ENCODE assay signal across 18 cellular contexts in genomic region chr16:53958481-53958880, GRCh38.
DNase-seq lines count a peak whose midpoint lies in the region; ATAC-seq and TF ChIP-seq lines count a peak whose summit lies in the region.
"Had no signal": no experiment of that assay in that cellular context is flagged by ENCODE, and none has a peak within 500 bp of the region (broad histone marks: within the 10 kb centered on the region; RNA-seq: fewer than 3 reads in every experiment).

No MANE protein-coding gene starts in this region.

- H3K4me3 ChIP-seq in heart right ventricle = no peak overlapping the region
- H3K4me3 ChIP-seq: PC-9 had no signal

- peaks cover 0 to 30% (median 5%) of the 10 kb centered on the region in 9 donors for H3K4me1 ChIP-seq in heart right ventricle

- H3K36me3 Mint-ChIP-seq in chondrocyte (ENCODE audit: low read depth) = peaks cover 2% of the 10 kb centered on the region

- H3K4me1 Mint-ChIP-seq in chondrocyte (ENCODE audit: low read depth) = peaks cover under 1% of the 10 kb centered on the region
- H3K4me1 Mint-ChIP-seq: B cell had no signal

- peak overlapping the region; percentile 6 for H3K27ac ChIP-seq in caudate nucleus (ENCODE audit: low read depth, low read length)
- peak overlapping the region in 8 of 10 donors; percentile 5 to 57 (median 48) for H3K27ac ChIP-seq in heart right ventricle
- H3K27ac ChIP-seq: PC-9 had no signal

- no peak for TF ChIP-seq CTCF in heart right ventricle (IDR thresholded peaks at IDR 0.05)
- no peak for TF ChIP-seq CTCF in chondrocyte (IDR thresholded peaks at IDR 0.05)

- no peak overlapping the region for H3K4me3 Mint-ChIP-seq in chondrocyte (ENCODE audit: unreplicated experiment)
- H3K4me3 Mint-ChIP-seq: B cell; CD4-positive, CD25-positive, alpha-beta regulatory T cell had no signal

- no peak overlapping the region for H3K27ac Mint-ChIP-seq in chondrocyte (ENCODE audit: unreplicated experiment)
- H3K27ac Mint-ChIP-seq: B cell; CD4-positive, CD25-positive, alpha-beta regulatory T cell had no signal

- 59 to 68% methylated on average over 5 of the region's 5 CpGs for WGBS in heart right ventricle, 2 donors

- intact Hi-C loops in heart right ventricle (cut with DNase I) = loop anchor here in 2 of 10 donors (10.0 kb wide), 2 partner anchors 326 to 856 kb away; partner anchors contain the start of gene IRX3 (in 1 of the 2)

- in situ Hi-C loops in G401 (cut with HindIII; ENCODE audit: low sequenced_read_pairs) = no loop called here

- TF ChIP-seq POLR2A in erythroblast (IDR thresholded peaks at IDR 0.05; ENCODE audit: low read length) = no peak

- no peaks in the 10 kb centered on the region for H3K27me3 ChIP-seq in heart right ventricle

- no peaks in the 10 kb centered on the region for H3K9me3 Mint-ChIP-seq in chondrocyte (ENCODE audit: low read depth)
- H3K9me3 Mint-ChIP-seq: CD4-positive, CD25-positive, alpha-beta regulatory T cell had no signal

- H3K27me3 Mint-ChIP-seq in chondrocyte (ENCODE audit: low read depth) = no peaks in the 10 kb centered on the region
- H3K27me3 Mint-ChIP-seq: B cell; CD4-positive, CD25-positive, alpha-beta regulatory T cell had no signal

- H3K36me3 ChIP-seq in heart right ventricle = peaks cover 0 to 6% (median 0%) of the 10 kb centered on the region in 9 donors

- no peaks in the 10 kb centered on the region for H3K9me3 ChIP-seq in heart right ventricle

- ATAC-seq in heart right ventricle (peak in 7 of 8 donors; percentile 42 to 65 (median 56)), HG02884 (IDR thresholded peaks at IDR 0.05; ENCODE audit: unreplicated experiment) (no peak)

- DNase-seq in G401 (ENCODE audit: low spot score) = peak; percentile 51
- DNase-seq in caudate nucleus (lab: John Stamatoyannopoulos, UW) = peak in 10 of 61 donors; percentile 2 to 43 (median 11)
- no peak for DNase-seq in heart right ventricle
- peak; percentile 26 for DNase-seq in pons (ENCODE audit: low spot score)
- DNase-seq in chondrocyte (ENCODE audit: low spot score) = no peak
- DNase-seq in erythroblast (lab: John Stamatoyannopoulos, UW) = no peak
- DNase-seq: ACHN; Calu3; CD4-positive, CD25-positive, alpha-beta regulatory T cell; DMS53; H7; NCI-H1048; NCI-H146; NCI-H2081; NCI-H82; PC-9 had no signal

Comparison
In these comparisons a context has a peak if more than half of its experiments do, and no peak if none do; other contexts are left out.
1. DNase-seq: peak in G401 (single experiment) and pons (single experiment); none in heart right ventricle (0 of 2), chondrocyte (single experiment) and erythroblast (0 of 2).